ENCODE assay signal across 21 cellular contexts in genomic region chr2:44172576-44172975, GRCh38. TPM values are rescaled to one million over a fixed set of nuclear protein-coding genes. Genes with fewer than 3 reads are reported as not detected.
A peak's percentile ranks its signal among the peaks of the same experiment; 100 is the strongest.
DNase-seq lines count a peak whose midpoint lies in the region; ATAC-seq, FAIRE-seq and TF ChIP-seq lines count a peak whose summit lies in the region.
"Had no signal": no experiment of that assay in that cellular context is flagged by ENCODE, and none has a peak within 500 bp of the region (broad histone marks: within the 10 kb centered on the region; RNA-seq: fewer than 3 reads in every experiment).

No MANE protein-coding gene starts in this region.

- peak overlapping the region; percentile 30 for H3K27ac Mint-ChIP-seq in activated CD8-positive, alpha-beta T cell treated with anti-CD3 and anti-CD28 coated beads for 36 hours
- no peak overlapping the region for H3K27ac Mint-ChIP-seq in activated CD8-positive, alpha-beta T cell treated with anti-CD3 and anti-CD28 coated beads, Interleukin-2, amount 10 ng/mL, durations not matched to agents 7 days and 5 days
- peak overlapping the region in 1 of 2 donors; percentile 41 for H3K27ac Mint-ChIP-seq in natural killer cell
- H3K27ac Mint-ChIP-seq: activated T-helper 2 cell treated with anti-CD3 and anti-CD28 coated beads, Interferon-gamma antibody, Interleukin-2, Interleukin-4, amounts not matched to agents 10 μg/mL and 5 μg/mL and 100 μg/mL, durations not matched to agents 14 hours and 24 hours and 36 hours; IgD-negative memory B cell; progenitor cell of endocrine pancreas had no signal

- ATAC-seq in activated CD8-positive, alpha-beta T cell treated with anti-CD3 and anti-CD28 coated beads for 36 hours = no peak
- ATAC-seq in activated CD8-positive, alpha-beta T cell treated with anti-CD3 and anti-CD28 coated beads, Interleukin-2, amount 10 ng/mL, durations not matched to agents 7 days and 5 days = no peak
- ATAC-seq in K562 (no peak), natural killer cell (no peak), GM18858 (IDR thresholded peaks at IDR 0.05; ENCODE audit: unreplicated experiment) (no peak)

- FAIRE-seq in K562 (lab: Jason Lieb, UNC) = no peak
- FAIRE-seq: GM18507 had no signal

- H3K27me3 Mint-ChIP-seq in activated CD8-positive, alpha-beta T cell treated with anti-CD3 and anti-CD28 coated beads for 36 hours = no peaks in the 10 kb centered on the region
- H3K27me3 Mint-ChIP-seq in activated CD8-positive, alpha-beta T cell treated with anti-CD3 and anti-CD28 coated beads, Interleukin-2, amount 10 ng/mL, durations not matched to agents 7 days and 5 days (ENCODE audit: low read depth) = no peaks in the 10 kb centered on the region
- no peaks in the 10 kb centered on the region for H3K27me3 Mint-ChIP-seq in natural killer cell (ENCODE audit: low read depth in 2 of 2)
- H3K27me3 Mint-ChIP-seq: IgD-negative memory B cell, naive B cell, progenitor cell of endocrine pancreas had no signal

- no peaks in the 10 kb centered on the region for H3K9me3 ChIP-seq in HUES64 (ENCODE audit: insufficient read depth, low read depth, low read length)
- H3K9me3 ChIP-seq in K562 (replicated peaks; ENCODE audit: control insufficient read depth, insufficient read depth, low read depth, low read length) = no peaks in the 10 kb centered on the region
- H3K9me3 ChIP-seq: spleen, testis had no signal

- H3K9ac ChIP-seq in HUES64 (ENCODE audit: low read depth, low read length) = no peak overlapping the region
- no peak overlapping the region for H3K9ac ChIP-seq in K562 (ENCODE audit: insufficient read depth in 1 of 2, low read depth in 2 of 2, low read length in 2 of 2)
- H3K9ac ChIP-seq: BLaER1 treated with 17β-estradiol and CSF1 and Interleukin-3, amounts not matched to agents 10 nM and 100 nM had no signal

- 97% methylated on average over 4 of the region's 4 CpGs for WGBS in HUES64
- WGBS in K562 (ENCODE audit: insufficient coverage, low coverage, missing lambda C conversion rate) = 90% methylated on average over 3 of the region's 4 CpGs

- no peak for TF ChIP-seq RAD21 in K562 (CRISPR knock-in tag; conservative IDR thresholded peaks at IDR 0.05 in 1 of 2, IDR thresholded peaks at IDR 0.05 in 1 of 2)

- TF ChIP-seq EP300 in K562 (IDR thresholded peaks at IDR 0.05; ENCODE audit: low read length) = no peak

- H4K20me1 ChIP-seq in K562 (replicated peaks; ENCODE audit: control insufficient read depth, insufficient read depth, low read length) = peaks cover 20% of the 10 kb centered on the region; the same call in 1 of the 2 replicates

- H3K27ac ChIP-seq in HUES64 (ENCODE audit: low read depth, low read length) = no peak overlapping the region
- H3K27ac ChIP-seq in K562 (ENCODE audit: extremely low read depth, low read depth, low read length) = no peak overlapping the region
- H3K27ac ChIP-seq: BLaER1 treated with 17β-estradiol and CSF1 and Interleukin-3, amounts not matched to agents 10 nM and 100 nM; spleen; testis had no signal

- no peak for DNase-seq in activated CD8-positive, alpha-beta T cell treated with anti-CD3 and anti-CD28 coated beads for 36 hours
- no peak for DNase-seq in activated CD8-positive, alpha-beta T cell treated with anti-CD3 and anti-CD28 coated beads, Interleukin-2, amount 10 ng/mL, durations not matched to agents 7 days and 5 days
- DNase-seq in K562 (ENCODE audit: extremely low read depth in 1 of 4, low spot score in 3 of 4) = no peak
- DNase-seq in retina = peak; percentile 5
- no peak for DNase-seq in natural killer cell
- DNase-seq in cerebellar nuclear complex (lab: John Stamatoyannopoulos, UW) = no peak
- DNase-seq: activated CD4-positive, alpha-beta T cell treated with anti-CD3 and anti-CD28 coated beads, Interleukin-2, amount 50 U/mL, for 4 hours; DMS53; kidney; naive B cell; NCI-H1930; spleen; SW 1271; testis had no signal

- H3K4me1 Mint-ChIP-seq in activated CD8-positive, alpha-beta T cell treated with anti-CD3 and anti-CD28 coated beads for 36 hours (ENCODE audit: low read depth) = peaks cover 63% of the 10 kb centered on the region
- peaks cover 48% of the 10 kb centered on the region for H3K4me1 Mint-ChIP-seq in activated CD8-positive, alpha-beta T cell treated with anti-CD3 and anti-CD28 coated beads, Interleukin-2, amount 10 ng/mL, durations not matched to agents 7 days and 5 days (ENCODE audit: low read depth)
- peaks cover 62 to 67% of the 10 kb centered on the region in 2 donors for H3K4me1 Mint-ChIP-seq in natural killer cell

- H3K4me1 ChIP-seq in HUES64 (ENCODE audit: insufficient read depth, low read length) (peaks cover 21% of the 10 kb centered on the region), K562 (replicated peaks in 1 of 2; ENCODE audit: control insufficient read depth in 2 of 2, insufficient read depth in 2 of 2, low read length in 2 of 2) (peaks cover 4 to 7% of the 10 kb centered on the region in 2 experiments; a peak in 4 of 5 replicates)

- no peak overlapping the region for H2AFZ ChIP-seq in K562 (ENCODE audit: low read depth, low read length)

- peaks cover 87% of the 10 kb centered on the region for H3K79me2 ChIP-seq in K562 (ENCODE audit: control insufficient read depth, insufficient read depth, low read length)

- peak overlapping the region; percentile 95 for H3K4me3 ChIP-seq in HUES64 (ENCODE audit: low read length)
- no peak overlapping the region for H3K4me3 ChIP-seq in K562
- H3K4me3 ChIP-seq: BLaER1 treated with 17β-estradiol and CSF1 and Interleukin-3, amounts not matched to agents 10 nM and 100 nM; spleen; testis had no signal

- H3K36me3 Mint-ChIP-seq in activated CD8-positive, alpha-beta T cell treated with anti-CD3 and anti-CD28 coated beads for 36 hours (ENCODE audit: low read depth) = peaks cover 29% of the 10 kb centered on the region
- peaks cover 32% of the 10 kb centered on the region for H3K36me3 Mint-ChIP-seq in activated CD8-positive, alpha-beta T cell treated with anti-CD3 and anti-CD28 coated beads, Interleukin-2, amount 10 ng/mL, durations not matched to agents 7 days and 5 days (ENCODE audit: low read depth)
- H3K36me3 Mint-ChIP-seq in natural killer cell = no peaks in the 10 kb centered on the region
- H3K36me3 Mint-ChIP-seq: IgD-negative memory B cell had no signal

- no TSS peak for BruUV-seq in K562 (replicated peaks; lab: Mats Ljungman, UMichigan)

- intact Hi-C loops in activated CD8-positive, alpha-beta T cell treated with anti-CD3 and anti-CD28 coated beads for 36 hours (cut with micrococcal nuclease) = loop anchor here (10.0 kb wide), 1 partner anchor 88 kb away; no protein-coding TSS in a partner anchor
- intact Hi-C loops in K562 (cut with micrococcal nuclease) = no loop called here
- intact Hi-C loops in natural killer cell (cut with micrococcal nuclease) = no loop called here

- no peak for TF ChIP-seq POLR2A in K562 (conservative IDR thresholded peaks at IDR 0.05)

- no peak overlapping the region for H3K4me3 Mint-ChIP-seq in activated CD8-positive, alpha-beta T cell treated with anti-CD3 and anti-CD28 coated beads for 36 hours
- H3K4me3 Mint-ChIP-seq in activated CD8-positive, alpha-beta T cell treated with anti-CD3 and anti-CD28 coated beads, Interleukin-2, amount 10 ng/mL, durations not matched to agents 7 days and 5 days = no peak overlapping the region
- H3K4me3 Mint-ChIP-seq in natural killer cell = no peak overlapping the region

- H3K36me3 ChIP-seq in HUES64 (ENCODE audit: insufficient read depth, low read length) (no peaks in the 10 kb centered on the region), K562 (ENCODE audit: control insufficient read depth, insufficient read depth, low read length) (peaks cover 9% of the 10 kb centered on the region; the same call in 2 of the 3 replicates)

- in situ Hi-C loops in K562 (cut with MboI) = no loop called here

- no peak for TF ChIP-seq CTCF in activated CD8-positive, alpha-beta T cell treated with anti-CD3 and anti-CD28 coated beads for 36 hours (IDR thresholded peaks at IDR 0.05)
- TF ChIP-seq CTCF in K562 (IDR thresholded peaks at IDR 0.05 in 2 of 3, conservative IDR thresholded peaks at IDR 0.05 in 1 of 3; ENCODE audit: insufficient read depth in 2 of 3, low read depth in 1 of 3, low read length in 3 of 3) = no peak
- TF ChIP-seq CTCF in natural killer cell (IDR thresholded peaks at IDR 0.05) = no peak

- H3K27me3 ChIP-seq in HUES64 (ENCODE audit: insufficient read depth, low read length) (no peaks in the 10 kb centered on the region), K562 (ENCODE audit: control insufficient read depth in 2 of 2, insufficient read depth in 2 of 2, low read length in 2 of 2) (no peaks in the 10 kb centered on the region)
- H3K27me3 ChIP-seq: BLaER1 treated with 17β-estradiol and CSF1 and Interleukin-3, amounts not matched to agents 10 nM and 100 nM; spleen; testis had no signal

- no peak overlapping the region for H3K4me2 ChIP-seq in K562 (ENCODE audit: insufficient read depth, low read length)

- no peaks in the 10 kb centered on the region for H3K9me3 Mint-ChIP-seq in activated CD8-positive, alpha-beta T cell treated with anti-CD3 and anti-CD28 coated beads for 36 hours
- H3K9me3 Mint-ChIP-seq in activated CD8-positive, alpha-beta T cell treated with anti-CD3 and anti-CD28 coated beads, Interleukin-2, amount 10 ng/mL, durations not matched to agents 7 days and 5 days (ENCODE audit: insufficient read depth) = no peaks in the 10 kb centered on the region
- no peaks in the 10 kb centered on the region for H3K9me3 Mint-ChIP-seq in natural killer cell
- H3K9me3 Mint-ChIP-seq: activated T-helper 2 cell treated with anti-CD3 and anti-CD28 coated beads, Interferon-gamma antibody, Interleukin-2, Interleukin-4, amounts not matched to agents 10 μg/mL and 5 μg/mL and 100 μg/mL, durations not matched to agents 14 hours and 24 hours and 36 hours; IgD-negative memory B cell; naive B cell had no signal

- POLR2A ChIA-PET in activated CD8-positive, alpha-beta T cell treated with anti-CD3 and anti-CD28 coated beads for 36 hours (lab: Charles Lee) = interaction anchor here (1.0 to 4.5 kb wide), 2 partner anchors 9 to 189 kb away, joined by 3 to 21 read pairs; partner anchors contain the start of gene CAMKMT
- POLR2A ChIA-PET in activated CD8-positive, alpha-beta T cell treated with anti-CD3 and anti-CD28 coated beads, Interleukin-2, amount 10 ng/mL, durations not matched to agents 7 days and 5 days (lab: Charles Lee) = no interaction called here
- POLR2A ChIA-PET in K562 (lab: Yijun Ruan, JAX) = interaction anchor here (1.0 kb wide), 1 partner anchor 9 kb away, joined by 6 read pairs; no protein-coding TSS in a partner anchor

- no peaks in the 10 kb centered on the region for H3K9me1 ChIP-seq in K562 (ENCODE audit: control insufficient read depth, insufficient read depth, low read length)

- CTCF ChIA-PET in activated CD8-positive, alpha-beta T cell treated with anti-CD3 and anti-CD28 coated beads for 36 hours (lab: Charles Lee) = interaction anchor here (0.9 to 1.6 kb wide), 3 partner anchors 65 to 72 kb away, joined by 3 to 5 read pairs (median 3); no protein-coding TSS in a partner anchor
- CTCF ChIA-PET in activated CD8-positive, alpha-beta T cell treated with anti-CD3 and anti-CD28 coated beads, Interleukin-2, amount 10 ng/mL, durations not matched to agents 7 days and 5 days (lab: Charles Lee) = interaction anchor here (1.0 kb wide), 1 partner anchor 9 kb away, joined by 3 read pairs; no protein-coding TSS in a partner anchor
- CTCF ChIA-PET in K562 (lab: Yijun Ruan, JAX; ENCODE audit: low intra/inter-chr PET ratio) = no interaction called here

RNA-seq across cellular contexts. Expression of gene PPM1B, which starts 3.9 kb away (rescaled TPM):
- total RNA-seq in activated CD8-positive, alpha-beta T cell treated with anti-CD3 and anti-CD28 coated beads for 36 hours = 10 to 100 TPM; 37.1 to 40.7 TPM
- 10 to 100 TPM; 48.6 to 50.3 TPM for total RNA-seq in activated CD8-positive, alpha-beta T cell treated with anti-CD3 and anti-CD28 coated beads, Interleukin-2, amount 10 ng/mL, durations not matched to agents 7 days and 5 days
- polyA plus RNA-seq in HUES64 (2013, experiment 1 of 2) = 68.0 TPM
- polyA plus RNA-seq in HUES64 (2013, experiment 2 of 2) = 63.3 TPM
- total RNA-seq in K562 (2011; cell fraction: chromatin; rRNA removed; ENCODE audit: low replicate concordance) = 34.0 and 96.0 TPM in 2 replicates
- total RNA-seq in K562 (2011; cell fraction: nucleolus; rRNA removed) = 13.5 and 20.7 TPM in 2 replicates
- total RNA-seq in K562 (2011; cell fraction: nucleoplasm; rRNA removed) = 48.2 and 84.6 TPM in 2 replicates
- total RNA-seq in K562 (2014; rRNA removed) = 10.4 and 21.6 TPM in 2 replicates
- 33.3 and 36.4 TPM in 2 replicates for total RNA-seq in K562 (2014; rRNA removed; fragmentation: Illumina TruSeq; extraction: Trizol)
- total RNA-seq in K562 (2015; rRNA removed; fragmentation: Illumina TruSeq; extraction: Trizol) = 28.5 and 30.6 TPM in 2 replicates
- total RNA-seq in K562 (2021) = 28.6 and 29.2 TPM in 2 replicates
- 40.1 and 44.0 TPM in 2 replicates for polyA plus RNA-seq in K562 (2011; rRNA removed)
- 9.2 and 14.9 TPM in 2 replicates for polyA plus RNA-seq in K562 (2011; cell fraction: cytosol; rRNA removed)
- polyA plus RNA-seq in K562 (2011; cell fraction: nucleus; rRNA removed) = 13.6 and 23.6 TPM in 2 replicates
- polyA plus RNA-seq in K562 (2012) = 22.6 and 26.1 TPM in 2 replicates
- 28.1 and 36.5 TPM in 2 replicates for polyA plus RNA-seq in K562 (2014; fragmentation: Illumina TruSeq; extraction: Trizol)
- 1 to 10 TPM; 8.9 to 9.8 TPM for polyA plus RNA-seq in K562 (2014; fragmentation: Nextera tagmentation; extraction: Ambion mirVana)
- 16.8 and 17.0 TPM in 2 replicates for polyA plus RNA-seq in K562 (2014; rRNA removed)
- polyA minus RNA-seq in K562 (2011; rRNA and poly(A)+ RNA removed) = 89.2 and 101 TPM in 2 replicates
- 27.7 and 29.9 TPM in 2 replicates for polyA minus RNA-seq in K562 (2011; cell fraction: cytosol; rRNA and poly(A)+ RNA removed)
- polyA minus RNA-seq in K562 (2011; cell fraction: nucleus; rRNA and poly(A)+ RNA removed) = 16.2 and 37.7 TPM in 2 replicates
- 100 to 1,000 TPM in 1 of 3 donors, 10 to 100 TPM in 2; 79.9 to 102 (median 98.8) TPM for total RNA-seq in natural killer cell
